ENCODE assay signal across 1 cellular context in genomic region chr12:9867531-9867930, GRCh38.
TF ChIP-seq lines count a peak whose summit lies in the region.

No MANE protein-coding gene starts in this region.

TF ChIP-seq in K562, 482 proteins besides CTCF, POLR2A, EP300 and RAD21 (continued from another document):
- TF ChIP-seq KDM1A (IDR thresholded peaks at IDR 0.05) (no peak), SMARCC2 (IDR thresholded peaks at IDR 0.05; ENCODE audit: low read depth) (peak; percentile 66; the same call in 1 of the 2 replicates), CEBPB (tag; IDR thresholded peaks at IDR 0.05) (no peak)
TF ChIP-seq in K562: peak in this region for 3.
